ENCODE assay signal across 8 cellular contexts in genomic region chr6:110682460-110682853, GRCh38.
DNase-seq lines count a peak whose midpoint lies in the region; ATAC-seq and TF ChIP-seq lines count a peak whose summit lies in the region.

No MANE protein-coding gene starts in this region.

- no peaks in the 10 kb centered on the region for H3K4me1 ChIP-seq in A673 (ENCODE audit: insufficient read depth, low read length, poor library complexity, severe bottlenecking)

- no peaks in the 10 kb centered on the region for H3K9me3 Mint-ChIP-seq in MCF 10A (ENCODE audit: unreplicated experiment)

- POLR2A ChIA-PET in A673 (lab: Charles Lee; ENCODE audit: low non-redundant PET): no interaction called here
- POLR2A ChIA-PET in MCF 10A (lab: Yijun Ruan, JAX): interaction anchor here (0.6 to 3.1 kb wide), 11 partner anchors 133 to 1683 kb away, joined by 3 to 28 read pairs (median 5); partner anchors contain the start of genes AMD1, CDK19, GTF3C6 and RPF2

- DNase-seq in A673 (ENCODE audit: low spot score) (peak; percentile 87), NCI-H1694 (lab: John Stamatoyannopoulos, UW) (peak; percentile 81), T-helper 17 cell (peak in 2 of 3 donors; percentile 15 to 57), MCF 10A (ENCODE audit: unreplicated experiment) (peak; percentile 87), iris pigment epithelial cell (ENCODE audit: low read depth) (peak; percentile 78)
- DNase-seq in stimulated activated CD4-positive, alpha-beta T cell treated with anti-CD3 and anti-CD28 coated beads, Interleukin-1b, Interleukin-23, amount 100 ng/mL, for 1 hour (ENCODE audit: low read depth in 2 of 2): peak; percentile 6 to 32

- H3K9me3 ChIP-seq in A673 (ENCODE audit: low read depth, low read length, poor library complexity, severe bottlenecking) (no peaks in the 10 kb centered on the region), T-helper 17 cell (ENCODE audit: control insufficient read depth, low read length, poor library complexity, severe bottlenecking) (no peaks in the 10 kb centered on the region)

- TF ChIP-seq CTCF in A673 (conservative IDR thresholded peaks at IDR 0.05; ENCODE audit: low read depth, low read length) (peak; percentile 77), MCF 10A (IDR thresholded peaks at IDR 0.05; ENCODE audit: unreplicated experiment) (peak; percentile 74)

- intact Hi-C loops in A673 (cut with micrococcal nuclease; ENCODE audit: unreplicated experiment): loop anchor here (1.0 to 5.0 kb wide), 4 partner anchors 155 to 317 kb away; no protein-coding TSS in a partner anchor
- intact Hi-C loops in MCF 10A (cut with micrococcal nuclease): loop anchor here (1.0 to 5.0 kb wide), 5 partner anchors 132 to 315 kb away; partner anchors contain the start of gene CDK19

- no peak overlapping the region for H3K4me3 ChIP-seq in A673 (ENCODE audit: low read depth, low read length, poor library complexity, severe bottlenecking)

- H3K4me3 Mint-ChIP-seq in T-helper 17 cell (no peak overlapping the region), MCF 10A (ENCODE audit: unreplicated experiment) (no peak overlapping the region)

- H3K4me1 Mint-ChIP-seq in T-helper 17 cell: peaks cover 14% of the 10 kb centered on the region
- no peaks in the 10 kb centered on the region for H3K4me1 Mint-ChIP-seq in MCF 10A (ENCODE audit: insufficient read depth, unreplicated experiment)

- H3K27me3 Mint-ChIP-seq in T-helper 17 cell (no peaks in the 10 kb centered on the region), MCF 10A (ENCODE audit: insufficient read depth, unreplicated experiment) (no peaks in the 10 kb centered on the region)

- no peaks in the 10 kb centered on the region for H3K36me3 ChIP-seq in A673 (ENCODE audit: insufficient read depth, low read length, poor library complexity, severe bottlenecking)

- BruUV-seq in A673 (replicated peaks; lab: Mats Ljungman, UMichigan): no TSS peak
- BruUV-seq in MCF 10A (replicated peaks; lab: Mats Ljungman, UMichigan): no TSS peak

- H3K36me3 Mint-ChIP-seq in T-helper 17 cell (ENCODE audit: low read depth): no peaks in the 10 kb centered on the region
- H3K36me3 Mint-ChIP-seq in MCF 10A (ENCODE audit: insufficient read depth, unreplicated experiment): no peaks in the 10 kb centered on the region

- H3K27ac Mint-ChIP-seq in T-helper 17 cell (peak overlapping the region; percentile 24), MCF 10A (ENCODE audit: low read depth, unreplicated experiment) (no peak overlapping the region)

- CTCF ChIA-PET in A673 (lab: Charles Lee) (interaction anchor here (0.6 to 1.7 kb wide), 8 partner anchors 8 to 346 kb away, joined by 3 to 6 read pairs (median 3); partner anchors contain the start of genes CDK19 and GTF3C6), MCF 10A (lab: Yijun Ruan, JAX) (interaction anchor here (0.5 to 5.1 kb wide), 37 partner anchors 8 to 527 kb away, joined by 3 to 123 read pairs (median 4); partner anchors contain the start of genes GTF3C6 and RPF2)

- H3K27ac ChIP-seq in A673 (ENCODE audit: low read depth, low read length, poor library complexity, severe bottlenecking): no peak overlapping the region

- H3K27me3 ChIP-seq in A673 (replicated peaks; ENCODE audit: insufficient read depth, low read depth, low read length, poor library complexity): no peaks in the 10 kb centered on the region

- no peak for TF ChIP-seq POLR2A in GM18505 (IDR thresholded peaks at IDR 0.05; ENCODE audit: borderline replicate concordance, extremely low read depth, insufficient read depth, insufficient read length)

- peak; percentile 94 for ATAC-seq in GM18505 (IDR thresholded peaks at IDR 0.05; ENCODE audit: unreplicated experiment)
- ATAC-seq in HG02943 (IDR thresholded peaks at IDR 0.05; ENCODE audit: low read depth, unreplicated experiment): peak; percentile 92
- ATAC-seq in T-helper 17 cell: peak; percentile 99

Comparison
In these comparisons a context has a peak if more than half of its experiments do, and no peak if none do; other contexts are left out.
1. DNase-seq: peak in every context shown above with its lines; median percentile 87 in A673; 87 in MCF 10A; 81 in NCI-H1694; 78 in iris pigment epithelial cell; 36 in T-helper 17 cell; 19 in stimulated activated CD4-positive, alpha-beta T cell treated with anti-CD3 and anti-CD28 coated beads, Interleukin-1b, Interleukin-23, amount 100 ng/mL, for 1 hour.